In the genomic region with DNA sequence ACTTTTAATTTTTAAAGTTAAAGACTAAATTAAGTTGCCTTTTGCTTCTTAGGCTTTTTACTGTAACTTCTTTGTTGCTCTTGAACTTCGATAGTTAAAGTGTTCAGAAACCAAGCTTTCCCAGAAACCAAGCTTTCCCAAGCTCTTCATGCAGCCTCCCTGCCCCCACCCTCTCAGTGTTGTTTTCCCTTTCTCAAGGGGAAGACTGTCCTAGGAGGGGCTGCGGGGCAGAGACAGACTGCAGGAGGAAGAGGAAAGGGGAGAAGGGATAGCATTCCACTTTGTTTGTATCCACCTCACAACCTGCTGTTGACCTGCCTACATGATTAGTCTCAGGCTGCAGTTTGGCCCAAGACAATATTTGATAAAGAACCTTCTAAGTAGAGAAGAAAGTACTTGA, we compare ENCODE assay signal across 17 cellular contexts. TPM values are rescaled to one million over a fixed set of nuclear protein-coding genes. Genes with fewer than 3 reads are reported as not detected.
DNase-seq lines count a peak whose midpoint lies in the region; ATAC-seq, FAIRE-seq and TF ChIP-seq lines count a peak whose summit lies in the region.
"Had no signal": no experiment of that assay in that cellular context is flagged by ENCODE, and none has a peak within 500 bp of the region (broad histone marks: within the 10 kb centered on the region; RNA-seq: fewer than 3 reads in every experiment).

No MANE protein-coding gene starts in this region.

- H3K27me3 ChIP-seq in A673 (replicated peaks; ENCODE audit: insufficient read depth, low read depth, low read length, poor library complexity) (no peaks in the 10 kb centered on the region), MM.1S (replicated peaks; ENCODE audit: insufficient read depth, low read length) (no peaks in the 10 kb centered on the region), astrocyte (ENCODE audit: insufficient read depth, low read length) (peaks cover 11% of the 10 kb centered on the region), left lung (no peaks in the 10 kb centered on the region), body of pancreas (no peaks in the 10 kb centered on the region)

- no peak overlapping the region for H3K9ac ChIP-seq in MM.1S (ENCODE audit: low read length)
- no peak overlapping the region for H3K9ac ChIP-seq in astrocyte (ENCODE audit: low read length)

- WGBS in body of pancreas, 2 donors: 69 to 88% methylated on average over 2 of the region's 2 CpGs

- H3K36me3 ChIP-seq in A673 (ENCODE audit: insufficient read depth, low read length, poor library complexity, severe bottlenecking) (no peaks in the 10 kb centered on the region), MM.1S (replicated peaks; ENCODE audit: insufficient read depth, low read length) (no peaks in the 10 kb centered on the region), astrocyte (ENCODE audit: insufficient read depth, low read length) (no peaks in the 10 kb centered on the region), left lung (no peaks in the 10 kb centered on the region), body of pancreas (replicated peaks in 1 of 2; ENCODE audit: insufficient read depth in 1 of 2, low read depth in 2 of 2) (no peaks in the 10 kb centered on the region)
- H3K36me3 ChIP-seq: esophagus squamous epithelium had no signal

- H3K4me1 ChIP-seq in A673 (ENCODE audit: insufficient read depth, low read length, poor library complexity, severe bottlenecking): peaks cover 26% of the 10 kb centered on the region
- H3K4me1 ChIP-seq in MM.1S (ENCODE audit: low read length): peaks cover 22% of the 10 kb centered on the region
- no peaks in the 10 kb centered on the region for H3K4me1 ChIP-seq in astrocyte (ENCODE audit: insufficient read depth, low read length)
- H3K4me1 ChIP-seq in left lung: peaks cover 9 to 14% of the 10 kb centered on the region in 2 donors
- peaks cover 23% of the 10 kb centered on the region for H3K4me1 ChIP-seq in body of pancreas

- BruUV-seq in A673 (replicated peaks; lab: Mats Ljungman, UMichigan): no TSS peak

- FAIRE-seq in astrocyte (lab: Jason Lieb, UNC): no peak
- FAIRE-seq: HepG2 had no signal

- H2AFZ ChIP-seq in MM.1S (ENCODE audit: low read length): no peak overlapping the region
- H2AFZ ChIP-seq in astrocyte (ENCODE audit: low read depth, low read length): no peak overlapping the region

- H3K9me3 ChIP-seq in A673 (ENCODE audit: low read depth, low read length, poor library complexity, severe bottlenecking) (no peaks in the 10 kb centered on the region), MM.1S (replicated peaks; ENCODE audit: insufficient read depth, low read length) (no peaks in the 10 kb centered on the region), astrocyte (ENCODE audit: insufficient read depth, low read depth, low read length) (no peaks in the 10 kb centered on the region), left lung (no peaks in the 10 kb centered on the region), body of pancreas (no peaks in the 10 kb centered on the region)
- H3K9me3 ChIP-seq: esophagus squamous epithelium had no signal

- POLR2A ChIA-PET in A673 (lab: Charles Lee; ENCODE audit: low non-redundant PET): interaction anchor here (0.5 kb wide), 1 partner anchor 225 kb away, joined by 3 read pairs; no protein-coding TSS in a partner anchor

- H3K27ac ChIP-seq in A673 (ENCODE audit: low read depth, low read length, poor library complexity, severe bottlenecking) (peak overlapping the region; percentile 61), MM.1S (ENCODE audit: low read length) (peak overlapping the region; percentile 25; the same call in 1 of the 2 replicates), astrocyte (ENCODE audit: low read depth, low read length) (no peak overlapping the region), left lung (no peak overlapping the region), body of pancreas (no peak overlapping the region)
- H3K27ac ChIP-seq: esophagus squamous epithelium had no signal

- CTCF ChIA-PET in A673 (lab: Charles Lee): no interaction called here

- H3K27ac Mint-ChIP-seq in astrocyte (ENCODE audit: unreplicated experiment): peak overlapping the region; percentile 78
- H3K27ac Mint-ChIP-seq: activated naive CD4-positive, alpha-beta T cell treated with anti-CD3 and anti-CD28 coated beads for 36 hours had no signal

- no peaks in the 10 kb centered on the region for H3K9me3 Mint-ChIP-seq in astrocyte (ENCODE audit: unreplicated experiment)
- H3K9me3 Mint-ChIP-seq: activated naive CD4-positive, alpha-beta T cell treated with anti-CD3 and anti-CD28 coated beads for 36 hours; activated T-cell treated with anti-CD3 and anti-CD28 coated beads, Interleukin-2, amount 50 U/mL, for 4 hours had no signal

- H3K36me3 Mint-ChIP-seq in astrocyte (ENCODE audit: low read depth, unreplicated experiment): peaks cover 4% of the 10 kb centered on the region

- H3K4me3 ChIP-seq in A673 (ENCODE audit: low read depth, low read length, poor library complexity, severe bottlenecking) (no peak overlapping the region), MM.1S (ENCODE audit: low read length) (no peak overlapping the region), astrocyte (ENCODE audit: insufficient read depth, low read depth, low read length) (no peak overlapping the region), left lung (no peak overlapping the region), body of pancreas (no peak overlapping the region)
- H3K4me3 ChIP-seq: esophagus squamous epithelium had no signal

- H3F3A ChIP-seq in MM.1S (ENCODE audit: insufficient read depth, low read length): peaks cover 15% of the 10 kb centered on the region; the same call in 1 of the 2 replicates

- H3K4me2 ChIP-seq in MM.1S (ENCODE audit: low read depth, low read length) (peak overlapping the region; percentile 35; the same call in 1 of the 2 replicates), astrocyte (ENCODE audit: low read length) (no peak overlapping the region)

- H4K20me1 ChIP-seq in MM.1S (ENCODE audit: insufficient read depth, low read length): no peaks in the 10 kb centered on the region
- no peaks in the 10 kb centered on the region for H4K20me1 ChIP-seq in astrocyte (ENCODE audit: insufficient read depth, low read length)

- H3K4me1 Mint-ChIP-seq in astrocyte (ENCODE audit: low read depth, unreplicated experiment): peaks cover 14% of the 10 kb centered on the region

- no peaks in the 10 kb centered on the region for H3K79me2 ChIP-seq in MM.1S (ENCODE audit: low read length)
- H3K79me2 ChIP-seq in astrocyte (ENCODE audit: insufficient read depth, low read length): no peaks in the 10 kb centered on the region

- TF ChIP-seq CTCF in A673 (conservative IDR thresholded peaks at IDR 0.05; ENCODE audit: low read depth, low read length) (no peak), MM.1S (IDR thresholded peaks at IDR 0.05; ENCODE audit: low read length) (no peak), astrocyte (IDR thresholded peaks at IDR 0.05; ENCODE audit: insufficient read depth, low read depth, low read length) (no peak), left lung (IDR thresholded peaks at IDR 0.05) (no peak), body of pancreas (IDR thresholded peaks at IDR 0.05) (no peak)

- DNase-seq in A673 (ENCODE audit: low spot score) (no peak), MM.1S (no peak), astrocyte (ENCODE audit: low read depth) (no peak), left lung (no peak), NCI-H1694 treated with DMSO at 0.1 percent for 48 hours (lab: John Stamatoyannopoulos, UW) (no peak), NCI-H446 (lab: John Stamatoyannopoulos, UW) (no peak), body of pancreas (no peak)
- DNase-seq: activated naive CD4-positive, alpha-beta T cell treated with anti-CD3 and anti-CD28 coated beads for 36 hours; activated T-cell treated with anti-CD3 and anti-CD28 coated beads, Interleukin-2, amount 50 U/mL, for 4 hours; COR-L47; esophagus squamous epithelium; NCI-H1417; NCI-H526 had no signal

- ATAC-seq in left lung: peak; percentile 31
- no peak for ATAC-seq in GM18873 (IDR thresholded peaks at IDR 0.05; ENCODE audit: low FRiP score, unreplicated experiment)
- ATAC-seq in body of pancreas: no peak
- ATAC-seq: activated T-cell treated with anti-CD3 and anti-CD28 coated beads, Interleukin-2, amount 50 U/mL, for 4 hours; HepG2; left lobe of liver; SK-N-SH treated with all-trans-retinoic acid at 6 μM for 48 hours had no signal

- H3K9me2 ChIP-seq in MM.1S (replicated peaks; ENCODE audit: insufficient read depth, low read length): no peaks in the 10 kb centered on the region

- intact Hi-C loops in A673 (cut with micrococcal nuclease; ENCODE audit: unreplicated experiment) (no loop called here), left lung (cut with DNase I) (no loop called here), body of pancreas (cut with DNase I) (no loop called here)

- peaks cover 7% of the 10 kb centered on the region for H3K27me3 Mint-ChIP-seq in astrocyte (ENCODE audit: low read depth, unreplicated experiment)

- no peak for TF ChIP-seq POLR2A in body of pancreas (IDR thresholded peaks at IDR 0.05)

- H3K4me3 Mint-ChIP-seq in astrocyte (ENCODE audit: unreplicated experiment): peak overlapping the region; percentile 13
- H3K4me3 Mint-ChIP-seq: activated naive CD4-positive, alpha-beta T cell treated with anti-CD3 and anti-CD28 coated beads for 36 hours; activated T-cell treated with anti-CD3 and anti-CD28 coated beads, Interleukin-2, amount 50 U/mL, for 4 hours had no signal

RNA-seq across cellular contexts. Expression of gene DIPK1A, which starts 39.0 kb away (rescaled TPM):
- 10.3 and 10.9 TPM in 2 replicates for total RNA-seq in A673 (2021)
- total RNA-seq in astrocyte: 8.4 and 8.7 TPM in 2 replicates
- 10 to 100 TPM in 1 of 2 donors, 1 to 10 TPM in 1; 6.8 to 10.8 TPM for total RNA-seq in left lung
- 1 to 10 TPM; 3.9 to 8.2 TPM for total RNA-seq in body of pancreas

Comparison
In these comparisons a context has a peak if more than half of its experiments do, and no peak if none do; other contexts are left out.
1. H3K27ac ChIP-seq: peak in A673 (single experiment) and MM.1S (single experiment); none in astrocyte (single experiment), left lung (0 of 2) and body of pancreas (0 of 4).